10 cellular contexts compared by ENCODE assay signal in genomic region chr5:96816430-96816939, GRCh38. TPM values are rescaled to one million over a fixed set of nuclear protein-coding genes. Genes with fewer than 3 reads are reported as not detected.
DNase-seq lines count a peak whose midpoint lies in the region; ATAC-seq and FAIRE-seq lines count a peak whose summit lies in the region.
"Had no signal": no experiment of that assay in that cellular context is flagged by ENCODE, and none has a peak within 500 bp of the region (broad histone marks: within the 10 kb centered on the region; RNA-seq: fewer than 3 reads in every experiment).

No MANE protein-coding gene starts in this region.

- FAIRE-seq in frontal cortex (lab: Jason Lieb, UNC): no peak
- FAIRE-seq: A204.1, pancreas had no signal

- ATAC-seq in HG03354 (IDR thresholded peaks at IDR 0.05; ENCODE audit: poor library complexity, severe bottlenecking, unreplicated experiment): peak; percentile 85

- DNase-seq in NCI-H2107 treated with DMSO at 0.1 percent for 48 hours (lab: John Stamatoyannopoulos, UW; ENCODE audit: unreplicated experiment) (peak; percentile 75), NCI-H2107 (lab: John Stamatoyannopoulos, UW) (no peak), kidney tubule cell (ENCODE audit: low spot score) (peak; percentile 16), frontal cortex (ENCODE audit: low spot score in 2 of 2) (no peak), kidney glomerular epithelial cell (lab: John Stamatoyannopoulos, UW) (no peak), RKO (ENCODE audit: low spot score) (no peak)
- peak; percentile 37 for DNase-seq in activated CD4-positive, CD25-positive, alpha-beta regulatory T cell treated with anti-CD3 and anti-CD28 coated beads, Interleukin-2, amount 50 U/mL, for 72 hours
- DNase-seq: pancreas had no signal

RNA-seq across cellular contexts. Expression of gene ERAP1, which starts 8.7 kb away (rescaled TPM):
- 12.6 TPM for total RNA-seq in frontal cortex

RNA-seq across cellular contexts. Expression of gene ERAP2, which starts 59.8 kb away (rescaled TPM):
- 6.1 TPM for total RNA-seq in frontal cortex

Comparison
In these comparisons a context has a peak if more than half of its experiments do, and no peak if none do; other contexts are left out.
1. DNase-seq: peak in NCI-H2107 treated with DMSO at 0.1 percent for 48 hours (single experiment), activated CD4-positive, CD25-positive, alpha-beta regulatory T cell treated with anti-CD3 and anti-CD28 coated beads, Interleukin-2, amount 50 U/mL, for 72 hours (single experiment) and kidney tubule cell (single experiment); none in NCI-H2107 (single experiment), frontal cortex (0 of 2), kidney glomerular epithelial cell (single experiment) and RKO (single experiment).